ENCODE assay signal across 37 cellular contexts in the genomic region with DNA sequence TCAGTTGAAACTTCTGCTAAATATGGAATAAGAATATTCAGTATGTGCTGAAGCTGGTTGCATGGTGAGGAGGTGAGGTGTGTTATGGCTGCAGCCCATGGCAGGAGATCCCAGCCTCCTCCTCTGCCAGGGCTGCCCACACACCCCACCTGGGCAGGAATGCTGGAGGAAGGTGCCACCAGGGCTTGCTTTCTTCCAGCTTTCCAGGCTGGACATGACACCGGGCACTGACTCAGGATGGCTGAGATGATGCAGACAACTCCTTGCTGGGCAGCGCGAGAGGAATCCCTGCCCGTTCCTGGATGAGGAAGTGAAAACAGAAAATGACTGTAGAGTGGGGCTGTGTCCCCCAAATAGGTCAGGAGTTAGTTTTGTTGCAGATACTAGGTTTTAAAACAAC. TPM values are rescaled to one million over a fixed set of nuclear protein-coding genes. Genes with fewer than 3 reads are reported as not detected.
"Had no signal": no experiment of that assay in that cellular context is flagged by ENCODE, and none has a peak within 500 bp of the region (broad histone marks: within the 10 kb centered on the region; RNA-seq: fewer than 3 reads in every experiment).

No MANE protein-coding gene starts in this region.

- H3K27me3 ChIP-seq: adrenal gland, ascending aorta, body of pancreas, brain microvascular endothelial cell, breast epithelium, cardiac muscle cell had no signal

- DNase-seq: activated effector memory CD4-positive, alpha-beta T cell treated with anti-CD3 and anti-CD28 coated beads, Interleukin-2, amount 50 U/mL, for 16 hours; activated effector memory CD4-positive, alpha-beta T cell treated with Interleukin-2 at 50 U/mL for 16 hours; activated gamma-delta T cell; activated gamma-delta T cell treated with Interleukin-2 at 50 U/mL for 16 hours; activated naive CD4-positive, alpha-beta T cell; activated naive CD4-positive, alpha-beta T cell treated with anti-CD3 and anti-CD28 coated beads for 36 hours; activated naive CD4-positive, alpha-beta T cell treated with anti-CD3 and anti-CD28 coated beads, Interleukin-2, amount 10 ng/mL, durations not matched to agents 7 days and 5 days; activated naive CD4-positive, alpha-beta T cell treated with anti-CD3 and anti-CD28 coated beads, Interleukin-2, amount 50 U/mL, for 16 hours; activated naive CD4-positive, alpha-beta T cell treated with Interleukin-2 at 50 U/mL for 16 hours; activated naive CD8-positive, alpha-beta T cell treated with anti-CD3 and anti-CD28 coated beads for 36 hours; activated naive CD8-positive, alpha-beta T cell treated with anti-CD3 and anti-CD28 coated beads, Interleukin-2, amount 10 ng/mL, durations not matched to agents 7 days and 5 days; activated naive CD8-positive, alpha-beta T cell treated with anti-CD3 and anti-CD28 coated beads, Interleukin-2, amount 50 U/mL, for 24 hours; activated T-cell treated with anti-CD3 and anti-CD28 coated beads, Interleukin-2, amount 50 U/mL, for 24 hours; activated T-cell treated with anti-CD3 and anti-CD28 coated beads, Interleukin-2, amount 50 U/mL, for 4 hours; activated T-cell treated with anti-CD3 and anti-CD28 coated beads, Interleukin-2, amount 50 U/mL, for 48 hours; activated T-cell treated with anti-CD3 and anti-CD28 coated beads, Interleukin-2, amount 50 U/mL, for 72 hours; adrenal gland; amniotic stem cell; amygdala; anterior cingulate cortex; aorta; body of pancreas; brain microvascular endothelial cell; central memory CD4-positive, alpha-beta T cell; cerebellar nuclear complex had no signal

- H3K4me3 Mint-ChIP-seq: activated naive CD4-positive, alpha-beta T cell treated with anti-CD3 and anti-CD28 coated beads for 36 hours; activated naive CD4-positive, alpha-beta T cell treated with anti-CD3 and anti-CD28 coated beads, Interleukin-2, amount 10 ng/mL, durations not matched to agents 7 days and 5 days; activated naive CD4-positive, alpha-beta T cell treated with anti-CD3 and anti-CD28 coated beads, Interleukin-2, amount 50 U/mL, for 24 hours; activated naive CD8-positive, alpha-beta T cell; activated naive CD8-positive, alpha-beta T cell treated with anti-CD3 and anti-CD28 coated beads for 36 hours; activated naive CD8-positive, alpha-beta T cell treated with anti-CD3 and anti-CD28 coated beads, Interleukin-2, amount 10 ng/mL, durations not matched to agents 7 days and 5 days; activated naive CD8-positive, alpha-beta T cell treated with anti-CD3 and anti-CD28 coated beads, Interleukin-2, amount 50 U/mL, for 24 hours; activated T-cell treated with anti-CD3 and anti-CD28 coated beads, Interleukin-2, amount 50 U/mL, for 24 hours; activated T-cell treated with anti-CD3 and anti-CD28 coated beads, Interleukin-2, amount 50 U/mL, for 4 hours; activated T-cell treated with anti-CD3 and anti-CD28 coated beads, Interleukin-2, amount 50 U/mL, for 72 hours; activated T-helper 1 cell treated with anti-CD3 and anti-CD28 coated beads, Interleukin-12 subunit alpha, Interleukin-12 subunit beta, Interleukin-2, Interleukin-4 antibody, amounts not matched to agents 30 ng/mL and 10 ng/mL and 1 ng/mL, durations not matched to agents 14 hours and 24 hours and 36 hours; activated T-helper 17 cell treated with anti-CD3 and anti-CD28 coated beads, Interleukin-2, amount 50 U/mL, for 72 hours; brain; central memory CD8-positive, alpha-beta T cell had no signal

- H3K36me3 ChIP-seq: adrenal gland, ascending aorta, brain microvascular endothelial cell, breast epithelium, cardiac muscle cell had no signal

- H3K9me3 Mint-ChIP-seq: activated naive CD4-positive, alpha-beta T cell treated with anti-CD3 and anti-CD28 coated beads for 36 hours; activated naive CD8-positive, alpha-beta T cell treated with anti-CD3 and anti-CD28 coated beads, Interleukin-2, amount 10 ng/mL, durations not matched to agents 7 days and 5 days had no signal

- H3K4me3 ChIP-seq: adrenal gland, ascending aorta, body of pancreas, breast epithelium, cardiac muscle cell had no signal

- ATAC-seq: activated naive CD4-positive, alpha-beta T cell treated with anti-CD3 and anti-CD28 coated beads, Interleukin-2, amount 50 U/mL, for 72 hours; activated naive CD8-positive, alpha-beta T cell treated with anti-CD3 and anti-CD28 coated beads, Interleukin-2, amount 50 U/mL, for 24 hours; activated T-cell treated with anti-CD3 and anti-CD28 coated beads, Interleukin-2, amount 50 U/mL, for 4 hours; activated T-cell treated with anti-CD3 and anti-CD28 coated beads, Interleukin-2, amount 50 U/mL, for 72 hours; activated T-helper 17 cell treated with anti-CD3 and anti-CD28 coated beads, Interleukin-2, amount 50 U/mL, for 72 hours; body of pancreas had no signal

- H3K4me1 ChIP-seq: adrenal gland, ascending aorta, body of pancreas, breast epithelium had no signal

- H3K27ac Mint-ChIP-seq: activated naive CD4-positive, alpha-beta T cell treated with anti-CD3 and anti-CD28 coated beads for 36 hours; activated naive CD4-positive, alpha-beta T cell treated with anti-CD3 and anti-CD28 coated beads, Interleukin-2, amount 10 ng/mL, durations not matched to agents 7 days and 5 days; activated naive CD4-positive, alpha-beta T cell treated with anti-CD3 and anti-CD28 coated beads, Interleukin-2, amount 50 U/mL, for 24 hours; activated naive CD4-positive, alpha-beta T cell treated with anti-CD3 and anti-CD28 coated beads, Interleukin-2, amount 50 U/mL, for 72 hours; activated naive CD8-positive, alpha-beta T cell; activated naive CD8-positive, alpha-beta T cell treated with anti-CD3 and anti-CD28 coated beads for 36 hours; activated naive CD8-positive, alpha-beta T cell treated with anti-CD3 and anti-CD28 coated beads, Interleukin-2, amount 10 ng/mL, durations not matched to agents 7 days and 5 days; activated naive CD8-positive, alpha-beta T cell treated with anti-CD3 and anti-CD28 coated beads, Interleukin-2, amount 50 U/mL, for 24 hours; activated T-cell treated with anti-CD3 and anti-CD28 coated beads, Interleukin-2, amount 50 U/mL, for 24 hours; activated T-cell treated with anti-CD3 and anti-CD28 coated beads, Interleukin-2, amount 50 U/mL, for 72 hours; activated T-helper 1 cell treated with anti-CD3 and anti-CD28 coated beads, Interleukin-12 subunit alpha, Interleukin-12 subunit beta, Interleukin-2, Interleukin-4 antibody, amounts not matched to agents 30 ng/mL and 10 ng/mL and 1 ng/mL, durations not matched to agents 14 hours and 24 hours and 36 hours; activated T-helper 17 cell treated with anti-CD3 and anti-CD28 coated beads, Interleukin-2, amount 50 U/mL, for 72 hours; activated T-helper 2 cell treated with anti-CD3 and anti-CD28 coated beads, Interferon-gamma antibody, Interleukin-2, Interleukin-4, amounts not matched to agents 10 μg/mL and 5 μg/mL and 100 μg/mL, durations not matched to agents 14 hours and 24 hours and 36 hours; brain had no signal

- H3K9me3 ChIP-seq: adrenal gland, ascending aorta, body of pancreas had no signal

- H3K27me3 Mint-ChIP-seq: activated naive CD4-positive, alpha-beta T cell treated with anti-CD3 and anti-CD28 coated beads, Interleukin-2, amount 10 ng/mL, durations not matched to agents 7 days and 5 days; activated naive CD4-positive, alpha-beta T cell treated with anti-CD3 and anti-CD28 coated beads, Interleukin-2, amount 50 U/mL, for 24 hours; activated naive CD8-positive, alpha-beta T cell; activated naive CD8-positive, alpha-beta T cell treated with anti-CD3 and anti-CD28 coated beads, Interleukin-2, amount 10 ng/mL, durations not matched to agents 7 days and 5 days; activated naive CD8-positive, alpha-beta T cell treated with anti-CD3 and anti-CD28 coated beads, Interleukin-2, amount 50 U/mL, for 24 hours; activated T-helper 17 cell treated with anti-CD3 and anti-CD28 coated beads, Interleukin-2, amount 50 U/mL, for 72 hours; central memory CD8-positive, alpha-beta T cell had no signal

- H3K36me3 Mint-ChIP-seq: activated naive CD4-positive, alpha-beta T cell treated with anti-CD3 and anti-CD28 coated beads, Interleukin-2, amount 10 ng/mL, durations not matched to agents 7 days and 5 days; activated naive CD4-positive, alpha-beta T cell treated with anti-CD3 and anti-CD28 coated beads, Interleukin-2, amount 50 U/mL, for 24 hours; activated naive CD4-positive, alpha-beta T cell treated with anti-CD3 and anti-CD28 coated beads, Interleukin-2, amount 50 U/mL, for 72 hours; activated naive CD8-positive, alpha-beta T cell; activated naive CD8-positive, alpha-beta T cell treated with anti-CD3 and anti-CD28 coated beads for 36 hours; activated naive CD8-positive, alpha-beta T cell treated with anti-CD3 and anti-CD28 coated beads, Interleukin-2, amount 10 ng/mL, durations not matched to agents 7 days and 5 days; brain had no signal

- H3K27ac ChIP-seq: adrenal gland, ascending aorta, body of pancreas, brain microvascular endothelial cell, breast epithelium, cardiac muscle cell had no signal

- H3K4me1 Mint-ChIP-seq: activated naive CD4-positive, alpha-beta T cell treated with anti-CD3 and anti-CD28 coated beads, Interleukin-2, amount 10 ng/mL, durations not matched to agents 7 days and 5 days; activated naive CD4-positive, alpha-beta T cell treated with anti-CD3 and anti-CD28 coated beads, Interleukin-2, amount 50 U/mL, for 24 hours; activated naive CD8-positive, alpha-beta T cell treated with anti-CD3 and anti-CD28 coated beads for 36 hours; activated naive CD8-positive, alpha-beta T cell treated with anti-CD3 and anti-CD28 coated beads, Interleukin-2, amount 10 ng/mL, durations not matched to agents 7 days and 5 days; activated naive CD8-positive, alpha-beta T cell treated with anti-CD3 and anti-CD28 coated beads, Interleukin-2, amount 50 U/mL, for 24 hours; activated T-helper 17 cell treated with anti-CD3 and anti-CD28 coated beads, Interleukin-2, amount 50 U/mL, for 72 hours; brain; central memory CD8-positive, alpha-beta T cell had no signal

RNA-seq across cellular contexts. Expression of gene GABRG3, which starts 14.1 kb away (rescaled TPM):
- total RNA-seq: activated naive CD4-positive, alpha-beta T cell treated with anti-CD3 and anti-CD28 coated beads for 36 hours; activated naive CD4-positive, alpha-beta T cell treated with anti-CD3 and anti-CD28 coated beads, Interleukin-2, amount 50 U/mL, for 72 hours; activated naive CD8-positive, alpha-beta T cell treated with anti-CD3 and anti-CD28 coated beads for 36 hours; activated naive CD8-positive, alpha-beta T cell treated with anti-CD3 and anti-CD28 coated beads, Interleukin-2, amount 10 ng/mL, durations not matched to agents 7 days and 5 days; activated T-cell treated with anti-CD3 and anti-CD28 coated beads, Interleukin-2, amount 50 U/mL, for 4 hours; activated T-cell treated with anti-CD3 and anti-CD28 coated beads, Interleukin-2, amount 50 U/mL, for 72 hours; activated T-helper 1 cell treated with anti-CD3 and anti-CD28 coated beads, Interleukin-12 subunit alpha, Interleukin-12 subunit beta, Interleukin-2, Interleukin-4 antibody, amounts not matched to agents 30 ng/mL and 10 ng/mL and 1 ng/mL, durations not matched to agents 14 hours and 24 hours and 36 hours; activated T-helper 17 cell treated with anti-CD3 and anti-CD28 coated beads, Interleukin-2, amount 50 U/mL, for 72 hours; activated T-helper 2 cell treated with anti-CD3 and anti-CD28 coated beads, Interferon-gamma antibody, Interleukin-2, Interleukin-4, amounts not matched to agents 10 μg/mL and 5 μg/mL and 100 μg/mL, durations not matched to agents 14 hours and 24 hours and 36 hours; aorta; ascending aorta; body of pancreas; bronchial epithelial cell; cardiac muscle cell had no signal
